In the genomic region with DNA sequence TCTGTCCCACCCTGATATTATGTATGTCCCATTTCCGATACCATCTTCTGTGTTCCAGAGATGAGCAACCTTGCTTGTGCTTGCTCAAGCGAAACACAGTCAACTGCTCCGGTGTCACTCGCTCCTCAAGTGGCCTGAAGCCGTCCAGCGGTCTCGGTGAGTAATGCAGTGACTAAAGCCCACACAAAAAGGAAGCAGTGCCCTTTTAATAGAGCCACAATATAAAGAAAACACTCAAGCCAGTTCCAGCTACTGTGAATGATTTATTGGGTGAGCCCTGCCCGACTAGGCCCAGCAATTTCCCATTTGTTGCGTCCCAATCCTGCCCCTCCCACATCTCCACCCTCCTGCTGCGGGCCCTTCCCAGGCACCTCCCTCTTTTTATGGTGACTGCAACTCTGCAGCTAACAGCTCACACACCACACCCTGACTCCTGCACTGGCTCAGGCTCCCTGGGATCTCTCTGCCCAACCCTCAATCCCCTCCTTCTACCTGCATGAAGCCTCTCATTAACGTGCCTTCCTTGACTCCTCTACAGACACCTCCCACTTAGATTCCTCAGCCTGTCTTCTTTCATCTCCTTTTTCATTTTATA, we compare ENCODE assay signal across 8 cellular contexts. TPM values are rescaled to one million over a fixed set of nuclear protein-coding genes. Genes with fewer than 3 reads are reported as not detected.
A peak's percentile ranks its signal among the peaks of the same experiment; 100 is the strongest.
DNase-seq lines count a peak whose midpoint lies in the region; ATAC-seq, FAIRE-seq and TF ChIP-seq lines count a peak whose summit lies in the region.

No MANE protein-coding gene starts in this region.

- H3K4me2 ChIP-seq in A549: peak overlapping the region; percentile 67
- H3K4me2 ChIP-seq in trophoblast cell (ENCODE audit: low read length): no peak overlapping the region

- H2AFZ ChIP-seq in trophoblast cell (ENCODE audit: insufficient read depth, low read length, poor library complexity): no peak overlapping the region

- H4K8ac ChIP-seq in trophoblast cell (ENCODE audit: low read depth, low read length): no peak overlapping the region

- no peaks in the 10 kb centered on the region for H3K36me3 ChIP-seq in esophagus (ENCODE audit: control insufficient read depth in 2 of 2, insufficient read depth in 2 of 2, low read length in 1 of 2)
- no peaks in the 10 kb centered on the region for H3K36me3 ChIP-seq in trophoblast cell (ENCODE audit: control insufficient read depth in 1 of 2, insufficient read depth in 2 of 2, low read length in 2 of 2)

- H3K27ac ChIP-seq in A549 (peak overlapping the region; percentile 46 to 70; a peak in 5 of 6 replicates), esophagus (ENCODE audit: low read depth in 2 of 2, low read length in 1 of 2) (peak overlapping the region; percentile 92 to 95), trophoblast cell (ENCODE audit: low read depth, low read length) (no peak overlapping the region)

- H3K4ac ChIP-seq in trophoblast cell (ENCODE audit: low read depth, low read length): no peak overlapping the region

- peak; percentile 58 to 87 for DNase-seq in A549 (ENCODE audit: low read depth in 1 of 2, low spot score in 1 of 2)
- DNase-seq in NOMO-1 treated with DMSO at 0.1 percent for 48 hours (lab: John Stamatoyannopoulos, UW; ENCODE audit: unreplicated experiment): peak; percentile 97
- peak; percentile 83 to 84 for DNase-seq in trophoblast cell
- DNase-seq in DMS 273 (lab: John Stamatoyannopoulos, UW; ENCODE audit: unreplicated experiment): no peak
- no peak for DNase-seq in activated CD8-positive, alpha-beta memory T cell treated with anti-CD3 and anti-CD28 coated beads, Interleukin-2, amount 50 U/mL, for 4 hours

- H2AK5ac ChIP-seq in trophoblast cell (ENCODE audit: low read length): no peak overlapping the region

- no peak for TF ChIP-seq POLR2A in A549 (IDR thresholded peaks at IDR 0.05; ENCODE audit: low read length)

- peak; percentile 27 to 36; a peak in 3 of 5 replicates for TF ChIP-seq RAD21 in A549 (conservative IDR thresholded peaks at IDR 0.05 in 1 of 2, IDR thresholded peaks at IDR 0.05 in 1 of 2)

- no peak for TF ChIP-seq EP300 in A549 (IDR thresholded peaks at IDR 0.05)

- no peak overlapping the region for H2BK5ac ChIP-seq in trophoblast cell (ENCODE audit: low read depth, low read length, poor library complexity)

- no peak for TF ChIP-seq CTCF in A549 (IDR thresholded peaks at IDR 0.05)

- H3K27me3 ChIP-seq in esophagus (ENCODE audit: control insufficient read depth in 1 of 2, insufficient read depth in 2 of 2, low read length in 2 of 2): no peaks in the 10 kb centered on the region
- H3K27me3 ChIP-seq in trophoblast cell (ENCODE audit: insufficient read depth, low read length): no peaks in the 10 kb centered on the region

- H3K23ac ChIP-seq in trophoblast cell (ENCODE audit: low read length): no peak overlapping the region

- peak overlapping the region; percentile 15; the same call in 1 of the 3 replicates for H3K4me3 ChIP-seq in A549
- H3K4me3 ChIP-seq in esophagus (ENCODE audit: low read depth in 1 of 2, low read length in 2 of 2): peak overlapping the region in 1 of 2 donors; percentile 36
- H3K4me3 ChIP-seq in trophoblast cell (ENCODE audit: low read depth, low read length): no peak overlapping the region

- CTCF ChIA-PET in A549 (lab: Yijun Ruan, JAX): interaction anchor here (1.1 to 1.5 kb wide), 3 partner anchors 12 to 235 kb away, joined by 3 to 4 read pairs (median 3); no protein-coding TSS in a partner anchor

- H3K9me3 ChIP-seq in A549 (no peaks in the 10 kb centered on the region), esophagus (ENCODE audit: control insufficient read depth in 2 of 2, insufficient read depth in 1 of 2, low read depth in 1 of 2, low read length in 1 of 2) (no peaks in the 10 kb centered on the region), trophoblast cell (ENCODE audit: insufficient read depth, low read depth, low read length) (no peaks in the 10 kb centered on the region)

- no peak overlapping the region for H2BK12ac ChIP-seq in trophoblast cell (ENCODE audit: low read length)

- H3K18ac ChIP-seq in trophoblast cell (ENCODE audit: low read length): no peak overlapping the region

- H3K14ac ChIP-seq in trophoblast cell (ENCODE audit: low read length): no peak overlapping the region

- POLR2A ChIA-PET in A549 (lab: Yijun Ruan, JAX): no interaction called here

- under 1% methylated on average over 11 of the region's 11 CpGs for WGBS in A549 (ENCODE audit: missing lambda C conversion rate)
- WGBS in esophagus, 2 donors: 25 to 33% methylated on average over 11 of the region's 11 CpGs
- WGBS in trophoblast cell (ENCODE audit: extremely low coverage, insufficient coverage, insufficient read length): no CpG with 5 or more reads among the region's 11 CpGs

- H2BK120ac ChIP-seq in trophoblast cell (ENCODE audit: insufficient read depth, low read length, poor library complexity): no peak overlapping the region

- peaks cover 22% of the 10 kb centered on the region for H3K4me1 ChIP-seq in A549
- H3K4me1 ChIP-seq in esophagus (ENCODE audit: control insufficient read depth in 2 of 2, insufficient read depth in 2 of 2, low read length in 1 of 2): peaks cover 0 to 5% of the 10 kb centered on the region in 2 donors
- peaks cover 9 to 17% of the 10 kb centered on the region in 2 experiments for H3K4me1 ChIP-seq in trophoblast cell (ENCODE audit: control insufficient read depth in 1 of 2, insufficient read depth in 2 of 2, low read length in 2 of 2)

- no peaks in the 10 kb centered on the region for H3K79me2 ChIP-seq in trophoblast cell (ENCODE audit: control insufficient read depth, insufficient read depth, low read length, poor library complexity)

- FAIRE-seq in A549 (lab: Jason Lieb, UNC): no peak

- no peak overlapping the region for H4K12ac ChIP-seq in trophoblast cell (ENCODE audit: low read depth, low read length)

- no peak overlapping the region for H3K9ac ChIP-seq in trophoblast cell (ENCODE audit: low read length)

- H4K91ac ChIP-seq in trophoblast cell (ENCODE audit: low read depth, low read length): no peak overlapping the region

- H3K79me1 ChIP-seq in trophoblast cell (ENCODE audit: low read length): peaks cover 7% of the 10 kb centered on the region

- ATAC-seq in A549 (peak; percentile 98), GM19035 (IDR thresholded peaks at IDR 0.05; ENCODE audit: unreplicated experiment) (peak; percentile 91), HG03095 (IDR thresholded peaks at IDR 0.05; ENCODE audit: unreplicated experiment) (peak; percentile 95)

TF ChIP-seq in A549, 52 proteins besides CTCF, POLR2A, EP300 and RAD21:
- TF ChIP-seq, protein P1, sequence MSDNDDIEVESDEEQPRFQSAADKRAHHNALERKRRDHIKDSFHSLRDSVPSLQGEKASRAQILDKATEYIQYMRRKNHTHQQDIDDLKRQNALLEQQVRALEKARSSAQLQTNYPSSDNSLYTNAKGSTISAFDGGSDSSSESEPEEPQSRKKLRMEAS (IDR thresholded peaks at IDR 0.05): peak; percentile 39; the same call in 1 of the 2 replicates
- TF ChIP-seq, protein P2, sequence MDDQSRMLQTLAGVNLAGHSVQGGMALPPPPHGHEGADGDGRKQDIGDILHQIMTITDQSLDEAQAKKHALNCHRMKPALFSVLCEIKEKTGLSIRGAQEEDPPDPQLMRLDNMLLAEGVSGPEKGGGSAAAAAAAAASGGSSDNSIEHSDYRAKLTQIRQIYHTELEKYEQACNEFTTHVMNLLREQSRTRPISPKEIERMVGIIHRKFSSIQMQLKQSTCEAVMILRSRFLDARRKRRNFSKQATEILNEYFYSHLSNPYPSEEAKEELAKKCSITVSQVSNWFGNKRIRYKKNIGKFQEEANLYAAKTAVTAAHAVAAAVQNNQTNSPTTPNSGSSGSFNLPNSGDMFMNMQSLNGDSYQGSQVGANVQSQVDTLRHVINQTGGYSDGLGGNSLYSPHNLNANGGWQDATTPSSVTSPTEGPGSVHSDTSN (IDR thresholded peaks at IDR 0.05): no peak
- TF ChIP-seq FOSL2 (IDR thresholded peaks at IDR 0.05) (no peak), FOSL2 (CRISPR knock-in tag; IDR thresholded peaks at IDR 0.05) (0 out of 2 replicates have a peak, but pooled peaks have one; percentile 4)

RNA-seq across cellular contexts. Expression of a gene that starts 44.2 kb away (rescaled TPM):
- polyA plus RNA-seq in A549 (2011; rRNA removed) (not detected in 2 replicates), A549 (2017; fragmentation: RNase III; extraction: RNeasy Plus Mini Kit Qiagen cat#74134 plus additional on column Dnase treatment) (not detected in 3 replicates), esophagus (under 1 TPM; 0.04 to 0.16 TPM)
- polyA plus RNA-seq in A549 (2012; cell fraction: cytosol; rRNA removed): not detected in 2 replicates
- polyA plus RNA-seq in A549 (2012; cell fraction: nucleus; rRNA removed): not detected in 2 replicates
- polyA minus RNA-seq in A549 (2011; rRNA and poly(A)+ RNA removed): not detected in 2 replicates
- polyA plus RNA-seq in trophoblast cell (2013): 0.29 and 0.31 TPM in 2 replicates

Comparison
In these comparisons a context has a peak if more than half of its experiments do, and no peak if none do; other contexts are left out.
1. DNase-seq: peak in A549 (2 of 2), NOMO-1 treated with DMSO at 0.1 percent for 48 hours (single experiment) and trophoblast cell (2 of 2); none in DMS 273 (single experiment) and activated CD8-positive, alpha-beta memory T cell treated with anti-CD3 and anti-CD28 coated beads, Interleukin-2, amount 50 U/mL, for 4 hours (single experiment).
2. Peak in every context shown above with its lines, with median percentiles within 50 percentile points of each other: ATAC-seq.